ENCODE assay signal across 8 cellular contexts in the genomic region with DNA sequence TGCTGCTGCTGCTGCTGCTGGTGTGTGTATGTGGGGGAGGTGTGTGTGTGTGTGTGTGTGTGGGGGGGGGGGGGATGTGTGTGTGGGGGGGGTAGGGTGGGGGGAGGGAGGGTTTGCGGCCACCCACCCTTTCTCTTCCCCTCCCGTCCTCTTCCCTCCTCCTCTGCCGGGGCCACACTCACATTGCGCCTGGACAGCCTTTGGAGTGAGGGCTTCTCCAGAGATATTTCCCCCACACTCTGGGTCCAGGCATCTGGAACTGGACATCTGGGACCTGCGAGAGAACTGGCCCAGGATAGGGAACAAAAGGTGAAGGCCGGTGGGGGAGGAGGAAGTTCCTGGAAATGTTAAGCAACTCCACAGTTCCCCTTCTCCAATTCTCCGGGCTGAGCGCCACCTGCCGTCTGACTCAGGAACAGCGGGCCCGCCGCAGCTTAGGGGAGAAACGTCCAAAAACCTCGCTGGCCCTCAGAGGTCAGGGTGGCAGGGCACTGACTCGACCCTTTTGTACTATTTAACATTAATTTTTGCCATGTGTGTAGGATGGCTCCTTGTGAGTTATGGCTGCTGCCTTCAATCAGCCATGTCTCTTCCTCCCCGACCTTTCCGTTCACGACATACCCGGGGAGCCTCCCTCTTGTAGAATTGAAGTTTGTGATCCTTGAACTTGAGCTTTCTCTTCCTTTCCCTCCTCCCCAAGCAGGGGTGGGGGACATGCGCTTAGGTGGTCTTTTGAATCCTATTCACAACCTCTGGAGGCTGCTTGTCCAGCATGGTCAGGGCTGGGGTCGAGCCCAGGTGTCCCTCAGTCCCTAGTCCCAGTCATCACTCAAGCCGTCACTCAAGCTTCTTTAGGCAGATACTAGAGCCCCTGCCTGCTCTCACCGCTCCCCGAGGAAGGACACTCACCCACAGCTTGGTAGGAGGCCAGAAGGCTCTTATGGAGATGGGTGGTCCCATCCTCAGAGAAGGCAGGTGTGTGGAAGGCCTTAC. TPM values are rescaled to one million over a fixed set of nuclear protein-coding genes. Genes with fewer than 3 reads are reported as not detected.
DNase-seq lines count a peak whose midpoint lies in the region; ATAC-seq and TF ChIP-seq lines count a peak whose summit lies in the region.

A gene with protein sequence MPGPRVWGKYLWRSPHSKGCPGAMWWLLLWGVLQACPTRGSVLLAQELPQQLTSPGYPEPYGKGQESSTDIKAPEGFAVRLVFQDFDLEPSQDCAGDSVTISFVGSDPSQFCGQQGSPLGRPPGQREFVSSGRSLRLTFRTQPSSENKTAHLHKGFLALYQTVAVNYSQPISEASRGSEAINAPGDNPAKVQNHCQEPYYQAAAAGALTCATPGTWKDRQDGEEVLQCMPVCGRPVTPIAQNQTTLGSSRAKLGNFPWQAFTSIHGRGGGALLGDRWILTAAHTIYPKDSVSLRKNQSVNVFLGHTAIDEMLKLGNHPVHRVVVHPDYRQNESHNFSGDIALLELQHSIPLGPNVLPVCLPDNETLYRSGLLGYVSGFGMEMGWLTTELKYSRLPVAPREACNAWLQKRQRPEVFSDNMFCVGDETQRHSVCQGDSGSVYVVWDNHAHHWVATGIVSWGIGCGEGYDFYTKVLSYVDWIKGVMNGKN (minus strand): TSS at position 287 of the 993 bp plus-strand sequence. CDS start 34 bp downstream, at position 253.

- CTCF ChIA-PET in Calu3 (lab: Charles Lee) = interaction anchor here (1.2 to 3.3 kb wide), 4 partner anchors 14 to 164 kb away, joined by 5 to 26 read pairs (median 8); a partner anchor contains a TSS

- ATAC-seq in HG02798 (IDR thresholded peaks at IDR 0.05; ENCODE audit: poor library complexity, unreplicated experiment) (peak; percentile 39), HG03039 (IDR thresholded peaks at IDR 0.05; ENCODE audit: unreplicated experiment) (no peak)

- H3K27ac ChIP-seq in coronary artery = peak within 1 kb of the TSS; percentile 90 to 95

- TF ChIP-seq CTCF in Calu3 (IDR thresholded peaks at IDR 0.05; ENCODE audit: unreplicated experiment) (peak; percentile 89), coronary artery (IDR thresholded peaks at IDR 0.05) (peak; percentile 96)

- H3K4me3 ChIP-seq in coronary artery = peak within 1 kb of the TSS; percentile 87

- BruUV-seq in Calu3 (replicated peaks; lab: Mats Ljungman, UMichigan) = TSS peak; percentile 34

- H3K4me3 Mint-ChIP-seq in Calu3 (ENCODE audit: low read depth, unreplicated experiment) = peak within 1 kb of the TSS; percentile 94

- peak within 1 kb of the TSS; percentile 59 for H3K27ac Mint-ChIP-seq in Calu3 (ENCODE audit: unreplicated experiment)

- H3K27me3 Mint-ChIP-seq in Calu3 (ENCODE audit: unreplicated experiment) = no peaks in the 10 kb centered on the region

- DNase-seq in Calu3 (peak; percentile 92), NCI-H510A (lab: John Stamatoyannopoulos, UW) (peak; percentile 47), coronary artery (ENCODE audit: low spot score) (peak; percentile 95), left kidney (ENCODE audit: low read depth, low spot score) (peak; percentile 96)
- peak; percentile 90 for DNase-seq in activated CD4-positive, alpha-beta T cell treated with anti-CD3 and anti-CD28 coated beads for 48 hours
- DNase-seq in stimulated activated CD4-positive, alpha-beta T cell treated with anti-CD3 and anti-CD28 coated beads, Interleukin-1b, Interleukin-23, amount 100 ng/mL, for 4 hours (ENCODE audit: low read depth in 2 of 2) = peak; percentile 81

- intact Hi-C loops in Calu3 (cut with micrococcal nuclease; ENCODE audit: unreplicated experiment) = loop anchor here (1.0 kb wide), 1 partner anchor 49 kb away; a partner anchor contains a TSS

- peaks cover 17% of the 10 kb centered on the region for H3K4me1 Mint-ChIP-seq in Calu3 (ENCODE audit: low read depth, unreplicated experiment)

- peaks cover 33% of the 10 kb centered on the region for H3K36me3 Mint-ChIP-seq in Calu3 (ENCODE audit: insufficient read depth, unreplicated experiment)

- H3K9me3 Mint-ChIP-seq in Calu3 (ENCODE audit: low read depth, unreplicated experiment) = peaks cover 8% of the 10 kb centered on the region

RNA-seq across cellular contexts. Expression of the gene that starts here (rescaled TPM):
- 43.2 and 43.4 TPM in 2 replicates for total RNA-seq in Calu3 (2022)
